9 cellular contexts compared by ENCODE assay signal in genomic region chr7:22561895-22562593, GRCh38.
DNase-seq lines count a peak whose midpoint lies in the region; ATAC-seq and TF ChIP-seq lines count a peak whose summit lies in the region.
"Had no signal": no experiment of that assay in that cellular context is flagged by ENCODE, and none has a peak within 500 bp of the region (broad histone marks: within the 10 kb centered on the region; RNA-seq: fewer than 3 reads in every experiment).

No MANE protein-coding gene starts in this region.

- H3K27me3 ChIP-seq in Caco-2 (replicated peaks; ENCODE audit: control insufficient read depth, insufficient read depth, low read length): no peaks in the 10 kb centered on the region
- no peaks in the 10 kb centered on the region for H3K27me3 ChIP-seq in GM23338 (ENCODE audit: insufficient read depth)
- no peaks in the 10 kb centered on the region for H3K27me3 ChIP-seq in lung (ENCODE audit: control insufficient read depth, insufficient read depth)

- no peaks in the 10 kb centered on the region for H3K36me3 ChIP-seq in Caco-2 (ENCODE audit: control insufficient read depth, insufficient read depth, low read length)
- H3K36me3 ChIP-seq in GM23338 (ENCODE audit: insufficient read depth): no peaks in the 10 kb centered on the region
- no peaks in the 10 kb centered on the region for H3K36me3 ChIP-seq in lung (ENCODE audit: control insufficient read depth in 2 of 2, insufficient read depth in 2 of 2, low read length in 2 of 2)

- POLR2A ChIA-PET in Caco-2 (lab: Charles Lee): interaction anchor here (0.5 to 0.7 kb wide), 4 partner anchors 165 to 283 kb away, joined by 3 to 11 read pairs (median 4); partner anchors contain the start of gene IL6
- POLR2A ChIA-PET in activated CD8-positive, alpha-beta T cell treated with anti-CD3 and anti-CD28 coated beads, Interleukin-2, amount 10 ng/mL, durations not matched to agents 7 days and 5 days (lab: Charles Lee): no interaction called here

- H3K79me2 ChIP-seq in GM23338 (replicated peaks; ENCODE audit: insufficient read depth): no peaks in the 10 kb centered on the region

- CTCF ChIA-PET in Caco-2 (lab: Charles Lee): interaction anchor here (1.4 to 6.6 kb wide), 5 partner anchors 11 to 171 kb away, joined by 5 to 95 read pairs (median 8); partner anchors contain the start of gene IL6
- CTCF ChIA-PET in activated CD8-positive, alpha-beta T cell treated with anti-CD3 and anti-CD28 coated beads, Interleukin-2, amount 10 ng/mL, durations not matched to agents 7 days and 5 days (lab: Charles Lee): interaction anchor here (2.0 to 9.4 kb wide), 4 partner anchors 19 to 493 kb away, joined by 4 to 457 read pairs (median 66); partner anchors contain the start of gene IL6

- H3K4me3 Mint-ChIP-seq in Caco-2 (ENCODE audit: unreplicated experiment): peak overlapping the region; percentile 68
- H3K4me3 Mint-ChIP-seq in GM23338: peak overlapping the region; percentile 48; the same call in 1 of the 3 replicates
- H3K4me3 Mint-ChIP-seq in activated CD8-positive, alpha-beta T cell treated with anti-CD3 and anti-CD28 coated beads, Interleukin-2, amount 10 ng/mL, durations not matched to agents 7 days and 5 days: peak overlapping the region; percentile 19

- H3K9me3 ChIP-seq in Caco-2 (no peaks in the 10 kb centered on the region), lung (ENCODE audit: control insufficient read depth in 2 of 2, insufficient read depth in 1 of 2, low read length in 1 of 2) (no peaks in the 10 kb centered on the region)

- H3K9me3 Mint-ChIP-seq in Caco-2 (ENCODE audit: unreplicated experiment) (no peaks in the 10 kb centered on the region), GM23338 (no peaks in the 10 kb centered on the region)
- no peaks in the 10 kb centered on the region for H3K9me3 Mint-ChIP-seq in activated CD8-positive, alpha-beta T cell treated with anti-CD3 and anti-CD28 coated beads, Interleukin-2, amount 10 ng/mL, durations not matched to agents 7 days and 5 days (ENCODE audit: insufficient read depth)

- ATAC-seq in GM23338 (peak; percentile 33), lung (ENCODE audit: insufficient read depth, low FRiP score) (no peak), GM19463 (IDR thresholded peaks at IDR 0.05; ENCODE audit: unreplicated experiment) (no peak), HG02981 (IDR thresholded peaks at IDR 0.05; ENCODE audit: unreplicated experiment) (no peak)
- ATAC-seq in activated CD8-positive, alpha-beta T cell treated with anti-CD3 and anti-CD28 coated beads, Interleukin-2, amount 10 ng/mL, durations not matched to agents 7 days and 5 days: no peak

- H3K27ac Mint-ChIP-seq in Caco-2 (ENCODE audit: unreplicated experiment) (peak overlapping the region; percentile 51), GM23338 (peak overlapping the region; percentile 90; the same call in 1 of the 2 replicates)
- no peak overlapping the region for H3K27ac Mint-ChIP-seq in activated CD8-positive, alpha-beta T cell treated with anti-CD3 and anti-CD28 coated beads, Interleukin-2, amount 10 ng/mL, durations not matched to agents 7 days and 5 days

- BruUV-seq in Caco-2 (replicated peaks; lab: Mats Ljungman, UMichigan): no TSS peak

- no peaks in the 10 kb centered on the region for H3K9me2 ChIP-seq in GM23338 (ENCODE audit: insufficient read depth)

- WGBS in lung, 2 donors: 53 to 73% methylated on average over 4 to 5 of the region's 5 CpGs

- peaks cover 6% of the 10 kb centered on the region for H3K36me3 Mint-ChIP-seq in Caco-2 (ENCODE audit: insufficient read depth, unreplicated experiment)
- H3K36me3 Mint-ChIP-seq in GM23338 (ENCODE audit: low read depth): no peaks in the 10 kb centered on the region
- H3K36me3 Mint-ChIP-seq in activated CD8-positive, alpha-beta T cell treated with anti-CD3 and anti-CD28 coated beads, Interleukin-2, amount 10 ng/mL, durations not matched to agents 7 days and 5 days (ENCODE audit: low read depth): peaks cover 1% of the 10 kb centered on the region

- peak; percentile 42 to 67 for DNase-seq in Caco-2
- peak; percentile 63 for DNase-seq in GM23338 (ENCODE audit: low spot score)
- peak; percentile 31 for DNase-seq in activated CD8-positive, alpha-beta T cell treated with anti-CD3 and anti-CD28 coated beads, Interleukin-2, amount 10 ng/mL, durations not matched to agents 7 days and 5 days
- peak; percentile 17 for DNase-seq in lung (ENCODE audit: low spot score)
- DNase-seq in NCI-H187 (lab: John Stamatoyannopoulos, UW): no peak
- no peak for DNase-seq in stimulated activated naive CD4-positive, alpha-beta T cell treated with Interleukin-2 at 50 U/mL for 16 hours (lab: John Stamatoyannopoulos, UW)

- 0 out of 2 replicates have a peak, but pooled peaks cover 2% of the 10 kb centered on the region for H3F3A ChIP-seq in GM23338 (replicated peaks; ENCODE audit: low read depth)

- H3K27ac ChIP-seq in GM23338 (ENCODE audit: low read depth) (peak overlapping the region; percentile 96), lung (ENCODE audit: low read depth in 1 of 2, low read length in 1 of 2) (peak overlapping the region; percentile 71 to 79)

- H3K27me3 Mint-ChIP-seq in Caco-2 (ENCODE audit: insufficient read depth, unreplicated experiment): no peaks in the 10 kb centered on the region
- peaks cover 15% of the 10 kb centered on the region for H3K27me3 Mint-ChIP-seq in GM23338 (ENCODE audit: insufficient read depth, low read depth, poor library complexity)
- peaks cover 16% of the 10 kb centered on the region for H3K27me3 Mint-ChIP-seq in activated CD8-positive, alpha-beta T cell treated with anti-CD3 and anti-CD28 coated beads, Interleukin-2, amount 10 ng/mL, durations not matched to agents 7 days and 5 days (ENCODE audit: low read depth)

- H3K4me1 Mint-ChIP-seq in Caco-2 (ENCODE audit: low read depth, unreplicated experiment) (peaks cover 33% of the 10 kb centered on the region), GM23338 (peaks cover 61% of the 10 kb centered on the region)
- H3K4me1 Mint-ChIP-seq in activated CD8-positive, alpha-beta T cell treated with anti-CD3 and anti-CD28 coated beads, Interleukin-2, amount 10 ng/mL, durations not matched to agents 7 days and 5 days (ENCODE audit: low read depth): peaks cover 57% of the 10 kb centered on the region

- no peak overlapping the region for H2AFZ ChIP-seq in GM23338

- TF ChIP-seq CTCF in Caco-2 (IDR thresholded peaks at IDR 0.05; ENCODE audit: insufficient read depth in 1 of 2, low read depth in 1 of 2, low read length in 1 of 2, severe bottlenecking in 1 of 2, unreplicated experiment in 1 of 2) (no peak), GM23338 (conservative IDR thresholded peaks at IDR 0.05; ENCODE audit: low read depth in 2 of 2) (no peak), lung (IDR thresholded peaks at IDR 0.05; ENCODE audit: control extremely low read depth, extremely low read depth) (no peak)

- H3K4me3 ChIP-seq in Caco-2 (ENCODE audit: low read depth, low read length) (no peak overlapping the region), GM23338 (peak overlapping the region; percentile 2; the same call in 1 of the 2 replicates), lung (no peak overlapping the region)
- H3K4me3 ChIP-seq: skin epidermis had no signal

- H3K4me2 ChIP-seq in GM23338: peak overlapping the region; percentile 53

- H3K4me1 ChIP-seq in Caco-2 (peaks cover 53% of the 10 kb centered on the region), GM23338 (ENCODE audit: insufficient read depth) (peaks cover 52% of the 10 kb centered on the region), lung (ENCODE audit: control insufficient read depth in 2 of 2, insufficient read depth in 2 of 2, low read length in 2 of 2) (peaks cover 11 to 24% of the 10 kb centered on the region in 2 donors)

- intact Hi-C loops in Caco-2 (cut with micrococcal nuclease; ENCODE audit: unreplicated experiment): loop anchor here (2.0 to 5.0 kb wide), 3 partner anchors 99 to 299 kb away; no protein-coding TSS in a partner anchor

- H4K20me1 ChIP-seq in GM23338 (replicated peaks; ENCODE audit: insufficient read depth): no peaks in the 10 kb centered on the region

Comparison
In these comparisons a context has a peak if more than half of its experiments do, and no peak if none do; other contexts are left out.
1. DNase-seq: peak in Caco-2 (2 of 2), GM23338 (single experiment), activated CD8-positive, alpha-beta T cell treated with anti-CD3 and anti-CD28 coated beads, Interleukin-2, amount 10 ng/mL, durations not matched to agents 7 days and 5 days (single experiment) and lung (single experiment); none in NCI-H187 (0 of 2) and stimulated activated naive CD4-positive, alpha-beta T cell treated with Interleukin-2 at 50 U/mL for 16 hours (single experiment).
2. Peak in every context shown above with its lines, with median percentiles within 50 percentile points of each other: H3K4me3 Mint-ChIP-seq.